9 cellular contexts compared by ENCODE assay signal in genomic region chr9:2469681-2470141, GRCh38.
DNase-seq lines count a peak whose midpoint lies in the region; ATAC-seq and TF ChIP-seq lines count a peak whose summit lies in the region.
"Had no signal": no experiment of that assay in that cellular context is flagged by ENCODE, and none has a peak within 500 bp of the region (broad histone marks: within the 10 kb centered on the region; RNA-seq: fewer than 3 reads in every experiment).

No MANE protein-coding gene starts in this region.

- H3K4me3 Mint-ChIP-seq in activated naive CD4-positive, alpha-beta T cell treated with anti-CD3 and anti-CD28 coated beads, Interleukin-2, amount 10 ng/mL, durations not matched to agents 7 days and 5 days = no peak overlapping the region
- no peak overlapping the region for H3K4me3 Mint-ChIP-seq in CD4-positive, alpha-beta memory T cell
- H3K4me3 Mint-ChIP-seq: activated naive CD8-positive, alpha-beta T cell had no signal

- 48 to 55% methylated on average over 6 of the region's 6 CpGs for WGBS in testis, 2 donors

- ATAC-seq in activated naive CD4-positive, alpha-beta T cell treated with anti-CD3 and anti-CD28 coated beads, Interleukin-2, amount 50 U/mL, for 72 hours = no peak
- no peak for ATAC-seq in HG03460 (IDR thresholded peaks at IDR 0.05; ENCODE audit: unreplicated experiment)

- H3K4me3 ChIP-seq in fibroblast of pulmonary artery (replicated peaks; ENCODE audit: low read depth, low read length) (no peak overlapping the region), testis (no peak overlapping the region)
- H3K4me3 ChIP-seq in CD4-positive, alpha-beta memory T cell (ENCODE audit: low read length in 2 of 2) = no peak overlapping the region

- DNase-seq in activated naive CD4-positive, alpha-beta T cell treated with anti-CD3 and anti-CD28 coated beads, Interleukin-2, amount 10 ng/mL, durations not matched to agents 7 days and 5 days = peak; percentile 21
- no peak for DNase-seq in activated naive CD4-positive, alpha-beta T cell treated with anti-CD3 and anti-CD28 coated beads, Interleukin-2, amount 50 U/mL, for 72 hours (ENCODE audit: low spot score in 2 of 2)
- peak; percentile 94 for DNase-seq in NCI-H69 (lab: John Stamatoyannopoulos, UW)
- DNase-seq in fibroblast of pulmonary artery (ENCODE audit: low read depth) = peak; percentile 47
- peak; percentile 54 for DNase-seq in testis
- no peak for DNase-seq in SW 1271 (lab: John Stamatoyannopoulos, UW)
- no peak for DNase-seq in CD4-positive, alpha-beta memory T cell

- H3K27ac Mint-ChIP-seq in activated naive CD4-positive, alpha-beta T cell treated with anti-CD3 and anti-CD28 coated beads, Interleukin-2, amount 10 ng/mL, durations not matched to agents 7 days and 5 days = no peak overlapping the region
- H3K27ac Mint-ChIP-seq in activated naive CD4-positive, alpha-beta T cell treated with anti-CD3 and anti-CD28 coated beads, Interleukin-2, amount 50 U/mL, for 72 hours = no peak overlapping the region
- H3K27ac Mint-ChIP-seq in CD4-positive, alpha-beta memory T cell = peak overlapping the region in 1 of 7 donors; percentile 17
- H3K27ac Mint-ChIP-seq: activated naive CD8-positive, alpha-beta T cell had no signal

- intact Hi-C loops in testis (cut with DNase I; ENCODE audit: low total_unique reads) = no loop called here
- intact Hi-C loops in CD4-positive, alpha-beta memory T cell (cut with micrococcal nuclease) = no loop called here

- no peaks in the 10 kb centered on the region for H3K36me3 Mint-ChIP-seq in activated naive CD4-positive, alpha-beta T cell treated with anti-CD3 and anti-CD28 coated beads, Interleukin-2, amount 10 ng/mL, durations not matched to agents 7 days and 5 days
- no peaks in the 10 kb centered on the region for H3K36me3 Mint-ChIP-seq in activated naive CD4-positive, alpha-beta T cell treated with anti-CD3 and anti-CD28 coated beads, Interleukin-2, amount 50 U/mL, for 72 hours
- H3K36me3 Mint-ChIP-seq in CD4-positive, alpha-beta memory T cell = no peaks in the 10 kb centered on the region
- H3K36me3 Mint-ChIP-seq: activated naive CD8-positive, alpha-beta T cell had no signal

- CTCF ChIA-PET in activated naive CD4-positive, alpha-beta T cell treated with anti-CD3 and anti-CD28 coated beads, Interleukin-2, amount 10 ng/mL, durations not matched to agents 7 days and 5 days (lab: Charles Lee) = interaction anchor here (0.6 kb wide), 1 partner anchor 13 kb away, joined by 3 read pairs; no protein-coding TSS in a partner anchor
- CTCF ChIA-PET in CD4-positive, alpha-beta memory T cell (lab: Charles Lee; ENCODE audit: partially characterized antibody) = no interaction called here

- H3K36me3 ChIP-seq in testis (ENCODE audit: low read depth, missing control alignments) = no peaks in the 10 kb centered on the region
- H3K36me3 ChIP-seq in CD4-positive, alpha-beta memory T cell (ENCODE audit: insufficient read depth, low read length) = no peaks in the 10 kb centered on the region

- H3K4me1 ChIP-seq in testis = peaks cover 6% of the 10 kb centered on the region
- H3K4me1 ChIP-seq in CD4-positive, alpha-beta memory T cell (ENCODE audit: insufficient read depth, low read length) = no peaks in the 10 kb centered on the region

- H3K27me3 Mint-ChIP-seq in activated naive CD4-positive, alpha-beta T cell treated with anti-CD3 and anti-CD28 coated beads, Interleukin-2, amount 10 ng/mL, durations not matched to agents 7 days and 5 days = no peaks in the 10 kb centered on the region
- peaks cover 2 to 13% of the 10 kb centered on the region in 2 donors for H3K27me3 Mint-ChIP-seq in CD4-positive, alpha-beta memory T cell

- H3K27ac ChIP-seq in testis = no peak overlapping the region
- H3K27ac ChIP-seq in CD4-positive, alpha-beta memory T cell (ENCODE audit: low read depth, low read length) = no peak overlapping the region

- no peaks in the 10 kb centered on the region for H3K4me1 Mint-ChIP-seq in activated naive CD4-positive, alpha-beta T cell treated with anti-CD3 and anti-CD28 coated beads, Interleukin-2, amount 10 ng/mL, durations not matched to agents 7 days and 5 days
- no peaks in the 10 kb centered on the region for H3K4me1 Mint-ChIP-seq in CD4-positive, alpha-beta memory T cell

- no peaks in the 10 kb centered on the region for H3K9me3 ChIP-seq in testis
- no peaks in the 10 kb centered on the region for H3K9me3 ChIP-seq in CD4-positive, alpha-beta memory T cell (ENCODE audit: control insufficient read depth in 1 of 2, low read length in 2 of 2)

- no peaks in the 10 kb centered on the region for H3K27me3 ChIP-seq in testis
- H3K27me3 ChIP-seq in CD4-positive, alpha-beta memory T cell (ENCODE audit: insufficient read depth, low read length) = no peaks in the 10 kb centered on the region

- no peak for TF ChIP-seq POLR2A in testis (IDR thresholded peaks at IDR 0.05)

- TF ChIP-seq CTCF in fibroblast of pulmonary artery (IDR thresholded peaks at IDR 0.05; ENCODE audit: low read length, missing control alignments) (no peak), testis (IDR thresholded peaks at IDR 0.05) (no peak)

- POLR2A ChIA-PET in CD4-positive, alpha-beta memory T cell (lab: Charles Lee; ENCODE audit: partially characterized antibody) = no interaction called here

- no peaks in the 10 kb centered on the region for H3K9me3 Mint-ChIP-seq in activated naive CD4-positive, alpha-beta T cell treated with anti-CD3 and anti-CD28 coated beads, Interleukin-2, amount 10 ng/mL, durations not matched to agents 7 days and 5 days
- H3K9me3 Mint-ChIP-seq in activated naive CD4-positive, alpha-beta T cell treated with anti-CD3 and anti-CD28 coated beads, Interleukin-2, amount 50 U/mL, for 72 hours = peaks cover 0 to 1% of the 10 kb centered on the region in 2 donors
- H3K9me3 Mint-ChIP-seq in CD4-positive, alpha-beta memory T cell = peaks cover 0 to 3% (median under 1%) of the 10 kb centered on the region in 8 donors

Comparison
In these comparisons a context has a peak if more than half of its experiments do, and no peak if none do; other contexts are left out.
1. DNase-seq: peak in activated naive CD4-positive, alpha-beta T cell treated with anti-CD3 and anti-CD28 coated beads, Interleukin-2, amount 10 ng/mL, durations not matched to agents 7 days and 5 days (single experiment), NCI-H69 (single experiment), fibroblast of pulmonary artery (single experiment) and testis (single experiment); none in activated naive CD4-positive, alpha-beta T cell treated with anti-CD3 and anti-CD28 coated beads, Interleukin-2, amount 50 U/mL, for 72 hours (0 of 2), SW 1271 (0 of 2) and CD4-positive, alpha-beta memory T cell (0 of 5).